8 cellular contexts compared by ENCODE assay signal in the genomic region with DNA sequence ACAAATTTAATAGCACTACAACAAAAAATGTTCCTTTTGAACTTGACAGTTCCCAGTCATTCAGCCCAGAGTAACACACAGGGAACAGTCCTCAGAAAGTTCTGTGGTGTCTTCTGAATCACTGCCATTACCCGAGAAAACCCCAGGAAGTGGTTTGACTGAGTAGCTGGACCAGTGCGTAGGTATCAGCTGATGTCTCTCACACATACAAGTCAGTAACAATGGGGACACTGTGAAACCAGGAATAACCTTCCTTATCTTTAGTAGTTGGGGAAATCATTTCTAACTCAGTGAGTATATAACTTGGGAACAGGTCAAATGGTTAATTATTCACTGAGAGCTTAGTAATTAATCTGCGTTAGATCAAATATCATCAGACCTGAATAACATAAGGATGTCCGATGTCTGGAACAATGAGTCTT.
DNase-seq lines count a peak whose midpoint lies in the region; ATAC-seq, FAIRE-seq and TF ChIP-seq lines count a peak whose summit lies in the region.

No MANE protein-coding gene starts in this region.

- ATAC-seq in A549, result no peak; a peak in 1 of 6 replicates
- peak; percentile 90 for ATAC-seq in GM19023 (IDR thresholded peaks at IDR 0.05; ENCODE audit: unreplicated experiment)
- peak; percentile 77 for ATAC-seq in HG03159 (IDR thresholded peaks at IDR 0.05; ENCODE audit: unreplicated experiment)
- ATAC-seq in activated B cell treated with CpG ODN at 0.5 μM for 24 hours (ENCODE audit: low read depth), result peak; percentile 91
- ATAC-seq in esophagus mucosa, result peak; percentile 68
- ATAC-seq in WTC11, result no peak

- peak overlapping the region; percentile 82 for H3K27ac Mint-ChIP-seq in activated B cell treated with CpG ODN at 0.5 μM for 24 hours
- no peak overlapping the region for H3K27ac Mint-ChIP-seq in WTC11

- FAIRE-seq in A549 (lab: Jason Lieb, UNC), result no peak

- TF ChIP-seq RAD21 in A549 (conservative IDR thresholded peaks at IDR 0.05 in 1 of 2, IDR thresholded peaks at IDR 0.05 in 1 of 2), result no peak

- WGBS in A549 (ENCODE audit: missing lambda C conversion rate), result 35% methylated on average over 4 of the region's 4 CpGs

- H3K27me3 Mint-ChIP-seq in activated B cell treated with CpG ODN at 0.5 μM for 24 hours (no peaks in the 10 kb centered on the region), WTC11 (ENCODE audit: low read depth) (no peaks in the 10 kb centered on the region)

- peak overlapping the region; percentile 25 for H3K4me2 ChIP-seq in A549

- CTCF ChIA-PET in A549 (lab: Yijun Ruan, JAX), result no interaction called here
- CTCF ChIA-PET in activated B cell treated with CpG ODN at 0.5 μM for 24 hours (lab: Charles Lee), result interaction anchor here (0.8 kb wide), 1 partner anchor 41 kb away, joined by 3 read pairs; no protein-coding TSS in a partner anchor
- CTCF ChIA-PET in WTC11 (lab: Charles Lee), result interaction anchor here (1.0 kb wide), 1 partner anchor 49 kb away, joined by 3 read pairs; no protein-coding TSS in a partner anchor

- TF ChIP-seq POLR2A in A549 (IDR thresholded peaks at IDR 0.05; ENCODE audit: low read length), result no peak

- peaks cover 35% of the 10 kb centered on the region for H3K4me1 ChIP-seq in A549

- POLR2A ChIA-PET in A549 (lab: Yijun Ruan, JAX), result no interaction called here
- POLR2A ChIA-PET in activated B cell treated with CpG ODN at 0.5 μM for 24 hours (lab: Charles Lee), result interaction anchor here (0.6 to 1.6 kb wide), 9 partner anchors 11 to 75 kb away, joined by 3 to 13 read pairs (median 3); a partner anchor contains a TSS
- POLR2A ChIA-PET in WTC11 (lab: Charles Lee), result interaction anchor here (1.0 kb wide), 1 partner anchor 134 kb away, joined by 3 read pairs; no protein-coding TSS in a partner anchor

- H3K4me3 Mint-ChIP-seq in activated B cell treated with CpG ODN at 0.5 μM for 24 hours, result peak overlapping the region; percentile 49
- H3K4me3 Mint-ChIP-seq in WTC11, result no peak overlapping the region

- peaks cover 84% of the 10 kb centered on the region for H3K4me1 Mint-ChIP-seq in activated B cell treated with CpG ODN at 0.5 μM for 24 hours
- peaks cover 40% of the 10 kb centered on the region for H3K4me1 Mint-ChIP-seq in WTC11

- TF ChIP-seq EP300 in A549 (IDR thresholded peaks at IDR 0.05), result no peak

- no peaks in the 10 kb centered on the region for H3K9me3 ChIP-seq in A549

- H3K9me3 Mint-ChIP-seq in activated B cell treated with CpG ODN at 0.5 μM for 24 hours, result no peaks in the 10 kb centered on the region
- no peaks in the 10 kb centered on the region for H3K9me3 Mint-ChIP-seq in WTC11

- H3K27ac ChIP-seq in A549, result peak overlapping the region in 1 of 2 experiments; percentile 41; a peak in 2 of 6 replicates

- no peak for DNase-seq in A549 (ENCODE audit: low read depth in 1 of 2, low spot score in 1 of 2)
- DNase-seq in activated B cell treated with CpG ODN at 0.5 μM for 24 hours, result no peak
- DNase-seq in pons (ENCODE audit: low spot score), result peak; percentile 87
- DNase-seq in WTC11 (ENCODE audit: low spot score), result no peak
- DNase-seq in iPS-NIHi11 (ENCODE audit: low spot score), result no peak

- no peak overlapping the region for H3K4me3 ChIP-seq in A549

- TF ChIP-seq CTCF in A549 (IDR thresholded peaks at IDR 0.05), result no peak
- no peak for TF ChIP-seq CTCF in activated B cell treated with CpG ODN at 0.5 μM for 24 hours (IDR thresholded peaks at IDR 0.05)
- TF ChIP-seq CTCF in WTC11 (IDR thresholded peaks at IDR 0.05), result no peak

- intact Hi-C loops in activated B cell treated with CpG ODN at 0.5 μM for 24 hours (cut with micrococcal nuclease), result loop anchor here (1.0 kb wide), 4 partner anchors 13 to 41 kb away; no protein-coding TSS in a partner anchor

- H3K36me3 Mint-ChIP-seq in activated B cell treated with CpG ODN at 0.5 μM for 24 hours (ENCODE audit: low read depth), result peaks cover 6% of the 10 kb centered on the region
- H3K36me3 Mint-ChIP-seq in WTC11, result no peaks in the 10 kb centered on the region

TF ChIP-seq in A549, 52 proteins besides CTCF, POLR2A, EP300 and RAD21 (continues in another document):
- TF ChIP-seq HOXB13 (CRISPR knock-in tag; IDR thresholded peaks at IDR 0.05; ENCODE audit: low read depth) (no peak), GATA3 (IDR thresholded peaks at IDR 0.05; ENCODE audit: borderline replicate concordance) (no peak), HOXA7 (CRISPR knock-in tag; IDR thresholded peaks at IDR 0.05) (no peak), KDM5A (IDR thresholded peaks at IDR 0.05) (no peak), POLR2AphosphoS2 (conservative IDR thresholded peaks at IDR 0.05; ENCODE audit: low read length) (no peak), ESRRA (IDR thresholded peaks at IDR 0.05; ENCODE audit: borderline replicate concordance, low read length) (no peak), PHF8 (IDR thresholded peaks at IDR 0.05; ENCODE audit: borderline replicate concordance, low read depth) (no peak)
- TF ChIP-seq, protein P1, sequence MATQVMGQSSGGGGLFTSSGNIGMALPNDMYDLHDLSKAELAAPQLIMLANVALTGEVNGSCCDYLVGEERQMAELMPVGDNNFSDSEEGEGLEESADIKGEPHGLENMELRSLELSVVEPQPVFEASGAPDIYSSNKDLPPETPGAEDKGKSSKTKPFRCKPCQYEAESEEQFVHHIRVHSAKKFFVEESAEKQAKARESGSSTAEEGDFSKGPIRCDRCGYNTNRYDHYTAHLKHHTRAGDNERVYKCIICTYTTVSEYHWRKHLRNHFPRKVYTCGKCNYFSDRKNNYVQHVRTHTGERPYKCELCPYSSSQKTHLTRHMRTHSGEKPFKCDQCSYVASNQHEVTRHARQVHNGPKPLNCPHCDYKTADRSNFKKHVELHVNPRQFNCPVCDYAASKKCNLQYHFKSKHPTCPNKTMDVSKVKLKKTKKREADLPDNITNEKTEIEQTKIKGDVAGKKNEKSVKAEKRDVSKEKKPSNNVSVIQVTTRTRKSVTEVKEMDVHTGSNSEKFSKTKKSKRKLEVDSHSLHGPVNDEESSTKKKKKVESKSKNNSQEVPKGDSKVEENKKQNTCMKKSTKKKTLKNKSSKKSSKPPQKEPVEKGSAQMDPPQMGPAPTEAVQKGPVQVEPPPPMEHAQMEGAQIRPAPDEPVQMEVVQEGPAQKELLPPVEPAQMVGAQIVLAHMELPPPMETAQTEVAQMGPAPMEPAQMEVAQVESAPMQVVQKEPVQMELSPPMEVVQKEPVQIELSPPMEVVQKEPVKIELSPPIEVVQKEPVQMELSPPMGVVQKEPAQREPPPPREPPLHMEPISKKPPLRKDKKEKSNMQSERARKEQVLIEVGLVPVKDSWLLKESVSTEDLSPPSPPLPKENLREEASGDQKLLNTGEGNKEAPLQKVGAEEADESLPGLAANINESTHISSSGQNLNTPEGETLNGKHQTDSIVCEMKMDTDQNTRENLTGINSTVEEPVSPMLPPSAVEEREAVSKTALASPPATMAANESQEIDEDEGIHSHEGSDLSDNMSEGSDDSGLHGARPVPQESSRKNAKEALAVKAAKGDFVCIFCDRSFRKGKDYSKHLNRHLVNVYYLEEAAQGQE (IDR thresholded peaks at IDR 0.05), result no peak
- TF ChIP-seq, protein P2, sequence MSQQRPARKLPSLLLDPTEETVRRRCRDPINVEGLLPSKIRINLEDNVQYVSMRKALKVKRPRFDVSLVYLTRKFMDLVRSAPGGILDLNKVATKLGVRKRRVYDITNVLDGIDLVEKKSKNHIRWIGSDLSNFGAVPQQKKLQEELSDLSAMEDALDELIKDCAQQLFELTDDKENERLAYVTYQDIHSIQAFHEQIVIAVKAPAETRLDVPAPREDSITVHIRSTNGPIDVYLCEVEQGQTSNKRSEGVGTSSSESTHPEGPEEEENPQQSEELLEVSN (IDR thresholded peaks at IDR 0.05; ENCODE audit: borderline replicate concordance, low read depth), result no peak

TF ChIP-seq in WTC11, 78 proteins besides CTCF, POLR2A, EP300 and RAD21 (continues in another document):
- no peak for TF ChIP-seq PRRX2 (CRISPR knock-in tag; IDR thresholded peaks at IDR 0.05)
- TF ChIP-seq, protein P3, sequence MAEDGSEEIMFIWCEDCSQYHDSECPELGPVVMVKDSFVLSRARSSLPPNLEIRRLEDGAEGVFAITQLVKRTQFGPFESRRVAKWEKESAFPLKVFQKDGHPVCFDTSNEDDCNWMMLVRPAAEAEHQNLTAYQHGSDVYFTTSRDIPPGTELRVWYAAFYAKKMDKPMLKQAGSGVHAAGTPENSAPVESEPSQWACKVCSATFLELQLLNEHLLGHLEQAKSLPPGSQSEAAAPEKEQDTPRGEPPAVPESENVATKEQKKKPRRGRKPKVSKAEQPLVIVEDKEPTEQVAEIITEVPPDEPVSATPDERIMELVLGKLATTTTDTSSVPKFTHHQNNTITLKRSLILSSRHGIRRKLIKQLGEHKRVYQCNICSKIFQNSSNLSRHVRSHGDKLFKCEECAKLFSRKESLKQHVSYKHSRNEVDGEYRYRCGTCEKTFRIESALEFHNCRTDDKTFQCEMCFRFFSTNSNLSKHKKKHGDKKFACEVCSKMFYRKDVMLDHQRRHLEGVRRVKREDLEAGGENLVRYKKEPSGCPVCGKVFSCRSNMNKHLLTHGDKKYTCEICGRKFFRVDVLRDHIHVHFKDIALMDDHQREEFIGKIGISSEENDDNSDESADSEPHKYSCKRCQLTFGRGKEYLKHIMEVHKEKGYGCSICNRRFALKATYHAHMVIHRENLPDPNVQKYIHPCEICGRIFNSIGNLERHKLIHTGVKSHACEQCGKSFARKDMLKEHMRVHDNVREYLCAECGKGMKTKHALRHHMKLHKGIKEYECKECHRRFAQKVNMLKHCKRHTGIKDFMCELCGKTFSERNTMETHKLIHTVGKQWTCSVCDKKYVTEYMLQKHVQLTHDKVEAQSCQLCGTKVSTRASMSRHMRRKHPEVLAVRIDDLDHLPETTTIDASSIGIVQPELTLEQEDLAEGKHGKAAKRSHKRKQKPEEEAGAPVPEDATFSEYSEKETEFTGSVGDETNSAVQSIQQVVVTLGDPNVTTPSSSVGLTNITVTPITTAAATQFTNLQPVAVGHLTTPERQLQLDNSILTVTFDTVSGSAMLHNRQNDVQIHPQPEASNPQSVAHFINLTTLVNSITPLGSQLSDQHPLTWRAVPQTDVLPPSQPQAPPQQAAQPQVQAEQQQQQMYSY (CRISPR knock-in tag; IDR thresholded peaks at IDR 0.05), result no peak
- TF ChIP-seq ZNF396 (CRISPR knock-in tag; IDR thresholded peaks at IDR 0.05; ENCODE audit: borderline replicate concordance), result no peak
- no peak for TF ChIP-seq NFATC4 (CRISPR knock-in tag; IDR thresholded peaks at IDR 0.05)
- TF ChIP-seq, protein P4, sequence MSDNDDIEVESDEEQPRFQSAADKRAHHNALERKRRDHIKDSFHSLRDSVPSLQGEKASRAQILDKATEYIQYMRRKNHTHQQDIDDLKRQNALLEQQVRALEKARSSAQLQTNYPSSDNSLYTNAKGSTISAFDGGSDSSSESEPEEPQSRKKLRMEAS (CRISPR knock-in tag; IDR thresholded peaks at IDR 0.05), result no peak

Comparison
In these comparisons a context has a peak if more than half of its experiments do, and no peak if none do; other contexts are left out.
1. ATAC-seq: peak in GM19023 (single experiment), HG03159 (single experiment), activated B cell treated with CpG ODN at 0.5 μM for 24 hours (single experiment) and esophagus mucosa (single experiment); none in A549 (0 of 2) and WTC11 (single experiment).